Comparison of ENCODE assay signal across 8 cellular contexts in the genomic region with DNA sequence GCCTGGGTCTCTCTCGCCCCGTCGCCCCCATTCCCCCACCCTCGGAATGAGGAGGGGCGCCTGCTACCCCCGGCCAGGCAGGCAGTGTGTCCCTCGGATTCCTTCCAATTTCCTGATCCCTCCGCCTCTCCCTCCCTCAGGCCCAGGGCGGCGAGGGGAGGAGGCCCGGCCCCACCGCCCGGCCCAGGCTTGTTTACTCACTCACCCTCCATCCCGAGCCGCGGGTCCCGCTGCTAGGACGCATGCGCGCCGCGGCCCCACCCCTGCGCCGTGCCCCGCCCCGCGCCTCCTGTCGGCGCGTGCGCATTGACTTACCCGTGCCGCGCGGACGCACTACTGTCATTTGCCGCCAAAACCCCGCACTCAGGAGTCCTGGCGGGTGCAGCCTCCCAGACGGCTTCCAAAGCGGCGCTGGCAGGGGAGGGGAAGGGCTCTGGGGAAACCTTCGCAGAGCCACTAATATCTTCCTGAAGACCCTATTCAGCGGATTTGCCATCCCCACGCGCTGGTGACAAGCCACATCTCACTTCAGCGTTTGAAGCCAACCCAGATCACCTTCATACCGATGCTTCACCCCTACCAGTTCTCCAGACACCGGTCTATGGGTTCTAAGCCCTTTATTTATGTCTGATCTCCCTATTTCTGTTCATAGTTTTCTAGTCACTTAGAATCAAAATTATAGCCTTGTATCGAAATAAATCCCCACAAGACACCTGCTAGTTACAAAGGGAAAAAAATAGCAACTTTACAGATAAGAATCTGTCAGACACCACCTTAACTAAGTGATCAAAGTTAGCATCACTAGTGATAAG. TPM values are rescaled to one million over a fixed set of nuclear protein-coding genes. Genes with fewer than 3 reads are reported as not detected.
DNase-seq lines count a peak whose midpoint lies in the region; ATAC-seq and TF ChIP-seq lines count a peak whose summit lies in the region.

EZH1 (minus strand) TSS at position 235 of the 812 bp plus-strand sequence. CDS start 16,099 bp downstream, outside the sequence.

- H3K4me3 ChIP-seq in AG04450 (ENCODE audit: low read depth, low read length), result peak within 1 kb of the TSS; percentile 84

- POLR2A ChIA-PET in AG04450 (lab: Yijun Ruan, JAX), result no interaction called here

- CTCF ChIA-PET in AG04450 (lab: Charles Lee), result no interaction called here

- H3K27me3 ChIP-seq in AG04450 (ENCODE audit: control insufficient read depth, insufficient read depth, low read length), result no peaks in the 10 kb centered on the region

- peak within 1 kb of the TSS; percentile 78 for H3K27ac ChIP-seq in AG04450 (ENCODE audit: low read depth, low read length)

- peak; percentile 61 for DNase-seq in AG04450 (ENCODE audit: low read depth, low spot score)
- peak; percentile 88 for DNase-seq in NCI-H460 (ENCODE audit: extremely low read depth, low read depth)
- DNase-seq in activated CD4-positive, CD25-positive, alpha-beta regulatory T cell treated with anti-CD3 and anti-CD28 coated beads, Interleukin-2, amount 50 U/mL, for 72 hours, result peak; percentile 94
- peak; percentile 89 for DNase-seq in cerebellar cortex (ENCODE audit: low spot score)
- peak; percentile 98 for DNase-seq in islet precursor cell
- DNase-seq in stimulated activated CD4-positive, alpha-beta T cell treated with anti-CD3 and anti-CD28 coated beads, Interleukin-12 subunit alpha, Interleukin-12 subunit beta, amount 100 ng/mL, for 4 hours, result peak; percentile 90

- no peak for TF ChIP-seq CTCF in AG04450 (IDR thresholded peaks at IDR 0.05; ENCODE audit: low read depth, low read length)

- no peaks in the 10 kb centered on the region; the same call in 1 of the 2 replicates for H3K9me3 ChIP-seq in AG04450 (ENCODE audit: control insufficient read depth, insufficient read depth, low read length)

- peak; percentile 84 for ATAC-seq in GM18909 (IDR thresholded peaks at IDR 0.05; ENCODE audit: poor library complexity, unreplicated experiment)
- peak; percentile 91 for ATAC-seq in HG03280 (IDR thresholded peaks at IDR 0.05; ENCODE audit: unreplicated experiment)

RNA-seq across cellular contexts. Expression of gene EZH1, which starts in this region (rescaled TPM):
- polyA plus RNA-seq in AG04450 (2011; rRNA removed), result 18.8 and 26.3 TPM in 2 replicates
- 30.6 and 34.2 TPM in 2 replicates for polyA minus RNA-seq in AG04450 (2011; rRNA and poly(A)+ RNA removed)
- 21.0 and 33.8 TPM in 2 replicates for total RNA-seq in NCI-H460 (2014; rRNA removed; shearing (Covaris generic))
- 67.3 and 72.4 TPM in 2 replicates for polyA plus RNA-seq in NCI-H460 (2014; cell fraction: nucleus; rRNA removed)

Comparison
In these comparisons a context has a peak if more than half of its experiments do, and no peak if none do; other contexts are left out.
1. Peak in every context shown above with its lines: DNase-seq, ATAC-seq, H3K4me3 ChIP-seq and H3K27ac ChIP-seq.